In genomic region chr9:92658176-92658575, GRCh38 we compare ENCODE assay signal across 27 cellular contexts.
"Had no signal": no experiment of that assay in that cellular context is flagged by ENCODE, and none has a peak within 500 bp of the region (broad histone marks: within the 10 kb centered on the region; RNA-seq: fewer than 3 reads in every experiment).

No MANE protein-coding gene starts in this region.

- H2AFZ ChIP-seq: hepatocyte, parathyroid adenoma had no signal

- H3K27ac Mint-ChIP-seq: nephron progenitor cell had no signal

- H3K9ac ChIP-seq: parathyroid adenoma had no signal

- H3K4me3 Mint-ChIP-seq: effector memory CD8-positive, alpha-beta T cell; naive thymus-derived CD8-positive, alpha-beta T cell; nephron progenitor cell; stimulated activated naive CD8-positive, alpha-beta T cell treated with anti-CD3 and anti-CD28 coated beads, Interleukin-15, amount 100 ng/mL, for 72 hours had no signal

- H3K9me3 ChIP-seq: gastrocnemius medialis, heart left ventricle, lower lobe of right lung, prostate gland, right atrium auricular region, sigmoid colon, thyroid gland, vagina had no signal

- H3K4me1 ChIP-seq: lower lobe of right lung, parathyroid adenoma, thyroid gland had no signal

- H3K4me3 ChIP-seq: gastrocnemius medialis, heart left ventricle, hepatocyte, lower lobe of right lung, prostate gland, right atrium auricular region, sigmoid colon, thyroid gland, vagina had no signal

- H3K4me2 ChIP-seq: hepatocyte had no signal

- FAIRE-seq: endometrium, islet of Langerhans had no signal

- H3K9me3 Mint-ChIP-seq: effector memory CD8-positive, alpha-beta T cell; naive thymus-derived CD8-positive, alpha-beta T cell; nephron progenitor cell; stimulated activated naive CD8-positive, alpha-beta T cell treated with anti-CD3 and anti-CD28 coated beads, Interleukin-15, amount 100 ng/mL, for 72 hours had no signal

- H3K36me3 ChIP-seq: prostate gland had no signal

- H3K27me3 Mint-ChIP-seq: effector memory CD8-positive, alpha-beta T cell; naive thymus-derived CD8-positive, alpha-beta T cell; stimulated activated naive CD8-positive, alpha-beta T cell treated with anti-CD3 and anti-CD28 coated beads, Interleukin-15, amount 100 ng/mL, for 72 hours had no signal

- H3K27ac ChIP-seq: gastrocnemius medialis, heart left ventricle, hepatocyte, lower lobe of right lung, parathyroid adenoma, prostate gland, right atrium auricular region, sigmoid colon, thyroid gland, vagina had no signal

- DNase-seq: cortex of kidney; effector memory CD8-positive, alpha-beta T cell; erythroblast; foreskin fibroblast; gastrocnemius medialis; heart left ventricle; kidney glomerular epithelial cell; left ventricle myocardium superior; lower lobe of right lung; naive thymus-derived CD8-positive, alpha-beta T cell; nephron progenitor cell; occipital lobe; sigmoid colon; stimulated activated CD4-positive, alpha-beta T cell treated with anti-CD3 and anti-CD28 coated beads, Interleukin-15, amount 100 ng/mL, for 24 hours; stimulated activated CD4-positive, alpha-beta T cell treated with anti-CD3 and anti-CD28 coated beads, Interleukin-2, amount 100 ng/mL, for 48 hours; stimulated activated naive CD4-positive, alpha-beta T cell; stimulated activated naive CD8-positive, alpha-beta T cell treated with anti-CD3 and anti-CD28 coated beads, Interleukin-15, amount 100 ng/mL, for 72 hours; thyroid gland; trophoblast cell had no signal

- H3K27me3 ChIP-seq: gastrocnemius medialis, heart left ventricle, hepatocyte, right atrium auricular region, sigmoid colon, thyroid gland, vagina had no signal

- ATAC-seq: effector memory CD8-positive, alpha-beta T cell; gastrocnemius medialis; left colon; left ventricle myocardium superior; lower lobe of right lung; naive thymus-derived CD8-positive, alpha-beta T cell; stimulated activated naive CD8-positive, alpha-beta T cell treated with anti-CD3 and anti-CD28 coated beads, Interleukin-15, amount 100 ng/mL, for 72 hours had no signal
